ENCODE assay signal across 8 cellular contexts in the genomic region with DNA sequence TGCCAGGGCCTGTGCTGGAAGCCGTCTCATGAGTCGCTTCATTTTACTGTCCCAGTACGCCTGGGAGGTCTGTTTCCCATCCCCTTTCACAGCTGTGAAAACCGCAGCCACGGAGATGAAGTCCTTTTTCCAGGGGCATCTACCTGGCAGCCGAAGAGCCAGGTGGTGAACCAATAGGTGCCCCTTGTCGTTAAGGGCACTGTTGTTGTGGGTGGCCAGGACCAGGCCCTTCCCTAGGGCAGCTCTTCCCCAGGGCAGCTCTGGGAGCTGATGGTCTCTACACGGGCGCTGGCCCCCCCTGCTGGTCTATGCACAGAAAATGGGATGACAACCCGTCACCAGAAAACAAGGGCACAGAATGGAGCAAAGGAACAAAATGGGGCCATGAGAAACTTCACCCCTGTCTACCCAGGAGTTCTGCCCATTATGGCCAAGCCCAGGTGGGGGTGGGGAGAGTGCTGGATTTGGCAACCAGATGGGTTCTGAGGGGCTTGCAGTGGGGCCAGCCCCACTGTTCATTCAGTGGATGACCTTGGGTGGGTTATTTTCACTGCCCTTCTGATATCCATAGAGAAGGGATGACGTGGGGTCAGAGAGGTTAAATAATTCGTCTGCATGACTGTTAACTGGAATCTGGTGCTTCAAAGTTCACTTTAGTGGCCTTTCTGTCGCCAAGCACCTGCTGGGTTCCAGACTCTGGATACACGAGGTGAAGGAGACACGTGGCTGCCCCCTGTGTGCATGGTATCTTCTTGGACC. TPM values are rescaled to one million over a fixed set of nuclear protein-coding genes. Genes with fewer than 3 reads are reported as not detected.
DNase-seq lines count a peak whose midpoint lies in the region; ATAC-seq and TF ChIP-seq lines count a peak whose summit lies in the region.

No MANE protein-coding gene starts in this region.

- no peak overlapping the region for H2AFZ ChIP-seq in neural progenitor cell (replicated peaks)

- H3K4me3 Mint-ChIP-seq in activated T-cell treated with anti-CD3 and anti-CD28 coated beads, Interleukin-2, amount 50 U/mL, for 24 hours, result peak overlapping the region; percentile 53
- H3K4me3 Mint-ChIP-seq in neural progenitor cell, result no peak overlapping the region

- H3K27me3 ChIP-seq in NT2/D1 (ENCODE audit: insufficient read depth, insufficient read length) (no peaks in the 10 kb centered on the region), neural progenitor cell (no peaks in the 10 kb centered on the region)

- H3K36me3 Mint-ChIP-seq in activated T-cell treated with anti-CD3 and anti-CD28 coated beads, Interleukin-2, amount 50 U/mL, for 24 hours (ENCODE audit: low read depth), result peaks cover 28% of the 10 kb centered on the region
- peaks cover 16% of the 10 kb centered on the region for H3K36me3 Mint-ChIP-seq in neural progenitor cell

- ATAC-seq in HG02678 (IDR thresholded peaks at IDR 0.05; ENCODE audit: unreplicated experiment), result no peak
- no peak for ATAC-seq in GM21825 (IDR thresholded peaks at IDR 0.05; ENCODE audit: unreplicated experiment)

- H3K9me3 ChIP-seq in NT2/D1 (ENCODE audit: insufficient read depth, low read length) (peaks cover 5% of the 10 kb centered on the region; the same call in 1 of the 2 replicates), neural progenitor cell (ENCODE audit: low read depth) (no peaks in the 10 kb centered on the region)

- peaks cover 15% of the 10 kb centered on the region for H3K27me3 Mint-ChIP-seq in activated T-cell treated with anti-CD3 and anti-CD28 coated beads, Interleukin-2, amount 50 U/mL, for 24 hours
- peaks cover 2% of the 10 kb centered on the region for H3K27me3 Mint-ChIP-seq in neural progenitor cell (ENCODE audit: insufficient read depth, low read depth)

- H3K9me3 Mint-ChIP-seq in activated T-cell treated with anti-CD3 and anti-CD28 coated beads, Interleukin-2, amount 50 U/mL, for 24 hours, result no peaks in the 10 kb centered on the region
- no peaks in the 10 kb centered on the region for H3K9me3 Mint-ChIP-seq in neural progenitor cell

- H3K4me2 ChIP-seq in neural progenitor cell, result no peak overlapping the region

- peaks cover 18% of the 10 kb centered on the region for H4K20me1 ChIP-seq in neural progenitor cell (ENCODE audit: low read depth)

- H3K36me3 ChIP-seq in NT2/D1 (ENCODE audit: insufficient read depth, insufficient read length, low read length), result peaks cover 14% of the 10 kb centered on the region
- H3K36me3 ChIP-seq in neural progenitor cell, result peaks cover 5% of the 10 kb centered on the region

- H3F3A ChIP-seq in neural progenitor cell (ENCODE audit: low read depth), result no peaks in the 10 kb centered on the region

- DNase-seq in A172 (ENCODE audit: low spot score) (peak; percentile 74), NT2/D1 (ENCODE audit: low read depth, low spot score) (peak; percentile 55), fibroblast of mammary gland (ENCODE audit: low read depth) (peak; percentile 51), neural progenitor cell (ENCODE audit: low spot score) (peak; percentile 84)
- peak; percentile 72 for DNase-seq in activated T-cell treated with anti-CD3 and anti-CD28 coated beads, Interleukin-2, amount 50 U/mL, for 24 hours

- no peak overlapping the region for H3K9ac ChIP-seq in NT2/D1 (ENCODE audit: insufficient read length, low read depth)
- H3K9ac ChIP-seq in neural progenitor cell, result no peak overlapping the region

- H3K4me1 ChIP-seq in NT2/D1 (ENCODE audit: insufficient read depth, insufficient read length) (peaks cover 11% of the 10 kb centered on the region), neural progenitor cell (peaks cover 9% of the 10 kb centered on the region)

- H3K27ac Mint-ChIP-seq in activated T-cell treated with anti-CD3 and anti-CD28 coated beads, Interleukin-2, amount 50 U/mL, for 24 hours, result peak overlapping the region; percentile 42
- peak overlapping the region; percentile 17 for H3K27ac Mint-ChIP-seq in neural progenitor cell

- no peak overlapping the region for H3K4me3 ChIP-seq in GM12875 (ENCODE audit: low read depth, low read length)
- H3K4me3 ChIP-seq in NT2/D1 (ENCODE audit: insufficient read length, low read depth), result no peak overlapping the region
- no peak overlapping the region for H3K4me3 ChIP-seq in fibroblast of mammary gland (ENCODE audit: control insufficient read depth, low read depth, low read length)
- no peak overlapping the region for H3K4me3 ChIP-seq in neural progenitor cell

- H3K27ac ChIP-seq in neural progenitor cell, result no peak overlapping the region

- peak; percentile 69 for TF ChIP-seq CTCF in GM12875 (IDR thresholded peaks at IDR 0.05; ENCODE audit: borderline replicate concordance, insufficient read depth, low read depth, low read length)
- TF ChIP-seq CTCF in fibroblast of mammary gland (conservative IDR thresholded peaks at IDR 0.05; ENCODE audit: control insufficient read depth, insufficient read depth, low read depth, low read length), result peak; percentile 55
- peak; percentile 76 for TF ChIP-seq CTCF in neural progenitor cell (IDR thresholded peaks at IDR 0.05)

- peaks cover 65% of the 10 kb centered on the region for H3K4me1 Mint-ChIP-seq in activated T-cell treated with anti-CD3 and anti-CD28 coated beads, Interleukin-2, amount 50 U/mL, for 24 hours (ENCODE audit: low read depth)
- H3K4me1 Mint-ChIP-seq in neural progenitor cell, result peaks cover 21% of the 10 kb centered on the region

- peaks cover 15% of the 10 kb centered on the region for H3K79me2 ChIP-seq in neural progenitor cell (ENCODE audit: low read depth)

RNA-seq across cellular contexts. Expression of a gene that starts 11.5 kb away (rescaled TPM):
- 29.8 and 33.7 TPM in 2 replicates for total RNA-seq in A172 (2014; rRNA removed; shearing (Covaris generic))
- total RNA-seq in neural progenitor cell (ENCODE audit: low replicate concordance), result 56.1 and 68.6 TPM in 2 replicates
